In genomic region chr6:20687494-20687893, GRCh38 we compare ENCODE assay signal across 31 cellular contexts.
DNase-seq lines count a peak whose midpoint lies in the region; ATAC-seq and TF ChIP-seq lines count a peak whose summit lies in the region.
"Had no signal": no experiment of that assay in that cellular context is flagged by ENCODE, and none has a peak within 500 bp of the region (broad histone marks: within the 10 kb centered on the region; RNA-seq: fewer than 3 reads in every experiment).

No MANE protein-coding gene starts in this region.

- H3K27ac ChIP-seq in uterus, result no peak overlapping the region
- H3K27ac ChIP-seq: 22Rv1, esophagus muscularis mucosa, parathyroid adenoma had no signal

- peaks cover 36% of the 10 kb centered on the region for H3K4me1 Mint-ChIP-seq in stimulated activated memory B cell treated with anti-CD40 and anti-IgM and Interleukin-4, amounts not matched to agents 10 μg/mL and 1 μg/mL and 100 μg/mL, for 72 hours

- no peak overlapping the region for H3K4me3 ChIP-seq in uterus
- H3K4me3 ChIP-seq: esophagus muscularis mucosa, smooth muscle cell had no signal

- no peaks in the 10 kb centered on the region for H3K4me1 ChIP-seq in uterus
- H3K4me1 ChIP-seq: esophagus muscularis mucosa, parathyroid adenoma had no signal

- H3K36me3 ChIP-seq in uterus, result no peaks in the 10 kb centered on the region
- H3K36me3 ChIP-seq: esophagus muscularis mucosa had no signal

- DNase-seq in DMS 273 (lab: John Stamatoyannopoulos, UW; ENCODE audit: unreplicated experiment) (peak; percentile 69), DMS 273 treated with DMSO at 0.1 percent for 48 hours (lab: John Stamatoyannopoulos, UW) (no peak), NCI-H748 (lab: John Stamatoyannopoulos, UW; ENCODE audit: unreplicated experiment) (peak; percentile 83), uterus (no peak)
- DNase-seq: activated CD8-positive, alpha-beta memory T cell treated with anti-CD3 and anti-CD28 coated beads, Interleukin-2, amount 10 ng/mL, durations not matched to agents 7 days and 5 days; activated naive CD4-positive, alpha-beta T cell; activated T-cell treated with anti-CD3 and anti-CD28 coated beads, Interleukin-2, amount 50 U/mL, for 72 hours; Calu3; central memory CD4-positive, alpha-beta T cell; endodermal cell; foreskin melanocyte; left colon; mammary epithelial cell; NCI-H1092; NCI-H2227 treated with DMSO at 0.1 percent for 48 hours; stimulated activated CD4-positive, alpha-beta T cell treated with anti-CD3 and anti-CD28 coated beads, Interleukin-1b, Interleukin-23, amount 100 ng/mL, for 48 hours; SW 1271; T1000 had no signal

- peaks cover 22% of the 10 kb centered on the region for H3K36me3 Mint-ChIP-seq in stimulated activated memory B cell treated with anti-CD40 and anti-IgM and Interleukin-4, amounts not matched to agents 10 μg/mL and 1 μg/mL and 100 μg/mL, for 72 hours
- H3K36me3 Mint-ChIP-seq: type B pancreatic cell, WTC11 had no signal

- H3K9me3 ChIP-seq in uterus, result no peaks in the 10 kb centered on the region
- H3K9me3 ChIP-seq: esophagus muscularis mucosa had no signal

- no peak overlapping the region for H3K4me3 Mint-ChIP-seq in stimulated activated memory B cell treated with anti-CD40 and anti-IgM and Interleukin-4, amounts not matched to agents 10 μg/mL and 1 μg/mL and 100 μg/mL, for 72 hours
- H3K4me3 Mint-ChIP-seq: activated CD8-positive, alpha-beta memory T cell treated with anti-CD3 and anti-CD28 coated beads, Interleukin-2, amount 10 ng/mL, durations not matched to agents 7 days and 5 days; CD14-positive monocyte; endodermal cell; neural crest cell; type B pancreatic cell; WTC11 had no signal

- intact Hi-C loops in uterus (cut with DNase I; ENCODE audit: low total_unique reads), result no loop called here

- no peaks in the 10 kb centered on the region for H3K27me3 ChIP-seq in uterus
- H3K27me3 ChIP-seq: esophagus muscularis mucosa had no signal

- no peaks in the 10 kb centered on the region for H3K27me3 Mint-ChIP-seq in stimulated activated memory B cell treated with anti-CD40 and anti-IgM and Interleukin-4, amounts not matched to agents 10 μg/mL and 1 μg/mL and 100 μg/mL, for 72 hours
- H3K27me3 Mint-ChIP-seq: activated CD8-positive, alpha-beta memory T cell treated with anti-CD3 and anti-CD28 coated beads, Interleukin-2, amount 10 ng/mL, durations not matched to agents 7 days and 5 days; type B pancreatic cell had no signal

- ATAC-seq in GM21786 (IDR thresholded peaks at IDR 0.05; ENCODE audit: unreplicated experiment) (peak; percentile 53), HG02885 (IDR thresholded peaks at IDR 0.05; ENCODE audit: poor library complexity, unreplicated experiment) (no peak), HG02973 (IDR thresholded peaks at IDR 0.05; ENCODE audit: unreplicated experiment) (no peak)
- peak; percentile 48 for ATAC-seq in stimulated activated memory B cell treated with anti-CD40 and anti-IgM and Interleukin-4, amounts not matched to agents 10 μg/mL and 1 μg/mL and 100 μg/mL, for 72 hours
- ATAC-seq: activated CD8-positive, alpha-beta memory T cell treated with anti-CD3 and anti-CD28 coated beads, Interleukin-2, amount 10 ng/mL, durations not matched to agents 7 days and 5 days; activated T-cell treated with anti-CD3 and anti-CD28 coated beads, Interleukin-2, amount 50 U/mL, for 72 hours; left colon; Panc1; WTC11 had no signal

- no peak overlapping the region for H3K27ac Mint-ChIP-seq in stimulated activated memory B cell treated with anti-CD40 and anti-IgM and Interleukin-4, amounts not matched to agents 10 μg/mL and 1 μg/mL and 100 μg/mL, for 72 hours
- H3K27ac Mint-ChIP-seq: activated CD8-positive, alpha-beta memory T cell treated with anti-CD3 and anti-CD28 coated beads, Interleukin-2, amount 10 ng/mL, durations not matched to agents 7 days and 5 days; CD14-positive monocyte; endodermal cell; type B pancreatic cell; WTC11 had no signal

- no peak for TF ChIP-seq CTCF in uterus (IDR thresholded peaks at IDR 0.05)

- TF ChIP-seq POLR2A in uterus (IDR thresholded peaks at IDR 0.05), result no peak

- no peaks in the 10 kb centered on the region for H3K9me3 Mint-ChIP-seq in stimulated activated memory B cell treated with anti-CD40 and anti-IgM and Interleukin-4, amounts not matched to agents 10 μg/mL and 1 μg/mL and 100 μg/mL, for 72 hours
- H3K9me3 Mint-ChIP-seq: WTC11 had no signal

Comparison
In these comparisons a context has a peak if more than half of its experiments do, and no peak if none do; other contexts are left out.
1. DNase-seq: peak in DMS 273 (single experiment) and NCI-H748 (single experiment); none in DMS 273 treated with DMSO at 0.1 percent for 48 hours (single experiment) and uterus (0 of 2).
2. ATAC-seq: peak in GM21786 (single experiment) and stimulated activated memory B cell treated with anti-CD40 and anti-IgM and Interleukin-4, amounts not matched to agents 10 μg/mL and 1 μg/mL and 100 μg/mL, for 72 hours (single experiment); none in HG02885 (single experiment) and HG02973 (single experiment).